Comparison of ENCODE assay signal across 8 cellular contexts in genomic region chr4:143337600-143338287, GRCh38. TPM values are rescaled to one million over a fixed set of nuclear protein-coding genes. Genes with fewer than 3 reads are reported as not detected.
A peak's percentile ranks its signal among the peaks of the same experiment; 100 is the strongest.
DNase-seq lines count a peak whose midpoint lies in the region; TF ChIP-seq lines count a peak whose summit lies in the region.

No MANE protein-coding gene starts in this region.

- H3K36me3 ChIP-seq in ascending aorta = no peaks in the 10 kb centered on the region

- H3K9me3 ChIP-seq in ascending aorta = no peaks in the 10 kb centered on the region

- DNase-seq in EL = peak; percentile 64
- peak; percentile 62 to 64 for DNase-seq in Kasumi-1 (lab: John Stamatoyannopoulos, UW)
- peak in 1 of 2 donors; percentile 76 for DNase-seq in ascending aorta (ENCODE audit: low spot score in 2 of 2)
- peak in 49 of 51 donors; percentile 7 to 77 (median 47) for DNase-seq in hypothalamus (lab: John Stamatoyannopoulos, UW)
- DNase-seq in putamen (ENCODE audit: low spot score) = peak; percentile 82
- no peak for DNase-seq in NCI-H1694 (lab: John Stamatoyannopoulos, UW)
- DNase-seq in iPS-NIHi11 (ENCODE audit: low spot score) = no peak
- no peak for DNase-seq in GM10266 (ENCODE audit: extremely low spot score)

- no peak for TF ChIP-seq CTCF in ascending aorta (IDR thresholded peaks at IDR 0.05)
- no peak for TF ChIP-seq CTCF in GM10266 (IDR thresholded peaks at IDR 0.05; ENCODE audit: control insufficient read depth, insufficient read depth, low read depth, missing control alignments)

- peak overlapping the region; percentile 93 to 98 for H3K27ac ChIP-seq in ascending aorta

- no peaks in the 10 kb centered on the region for H3K27me3 ChIP-seq in ascending aorta

- H3K4me1 ChIP-seq in ascending aorta = peaks cover 3 to 9% of the 10 kb centered on the region in 2 donors

- H3K4me3 ChIP-seq in ascending aorta = peak overlapping the region; percentile 82 to 93

- intact Hi-C loops in ascending aorta (cut with DNase I) = loop anchor here (1.0 to 5.0 kb wide), 7 partner anchors 8 to 176 kb away; partner anchors contain the start of gene SMARCA5

RNA-seq across cellular contexts. Expression of gene GAB1, which starts 1.1 kb away (rescaled TPM):
- 31.0 TPM for total RNA-seq in ascending aorta

Comparison
In these comparisons a context has a peak if more than half of its experiments do, and no peak if none do; other contexts are left out.
1. DNase-seq: peak in EL (single experiment), Kasumi-1 (2 of 2), hypothalamus (49 of 51) and putamen (single experiment); none in NCI-H1694 (single experiment), iPS-NIHi11 (single experiment) and GM10266 (single experiment).